Comparison of ENCODE assay signal across 8 cellular contexts in genomic region chr12:54053625-54054441, GRCh38. TPM values are rescaled to one million over a fixed set of nuclear protein-coding genes. Genes with fewer than 3 reads are reported as not detected.
DNase-seq lines count a peak whose midpoint lies in the region; ATAC-seq lines count a peak whose summit lies in the region.

TSS of gene HOXC4 (plus strand) at chr12:54053835. CDS start at chr12:54053923, 88 bp downstream.

- H3K27me3 Mint-ChIP-seq in activated CD4-positive, alpha-beta memory T cell treated with anti-CD3 and anti-CD28 coated beads, Interleukin-2, amount 10 ng/mL, durations not matched to agents 7 days and 5 days, result peaks cover 91% of the 10 kb centered on the region
- H3K27me3 Mint-ChIP-seq in stimulated activated memory B cell treated with anti-CD40 and anti-IgM and Interleukin-4, amounts not matched to agents 10 μg/mL and 1 μg/mL and 100 μg/mL, for 72 hours, result peaks cover 48% of the 10 kb centered on the region

- peaks cover 11% of the 10 kb centered on the region for H3K4me1 ChIP-seq in iPS-18a (ENCODE audit: control insufficient read depth, low read depth, low read length)

- H3K27ac Mint-ChIP-seq in activated CD4-positive, alpha-beta memory T cell treated with anti-CD3 and anti-CD28 coated beads, Interleukin-2, amount 10 ng/mL, durations not matched to agents 7 days and 5 days, result no peak within 1 kb of the TSS
- H3K27ac Mint-ChIP-seq in stimulated activated memory B cell treated with anti-CD40 and anti-IgM and Interleukin-4, amounts not matched to agents 10 μg/mL and 1 μg/mL and 100 μg/mL, for 72 hours, result peak within 1 kb of the TSS; percentile 91

- H3K4me3 ChIP-seq in iPS-18a (ENCODE audit: low read length), result peak within 1 kb of the TSS; percentile 32

- peaks cover 100% of the 10 kb centered on the region for H3K27me3 ChIP-seq in iPS-18a (ENCODE audit: control insufficient read depth, insufficient read depth, low read length)

- ATAC-seq in HG03066 (IDR thresholded peaks at IDR 0.05; ENCODE audit: low read depth, unreplicated experiment), result peak; percentile 51
- peak; percentile 84 for ATAC-seq in stimulated activated memory B cell treated with anti-CD40 and anti-IgM and Interleukin-4, amounts not matched to agents 10 μg/mL and 1 μg/mL and 100 μg/mL, for 72 hours
- no peak for ATAC-seq in HG02678 (IDR thresholded peaks at IDR 0.05; ENCODE audit: unreplicated experiment)

- CTCF ChIA-PET in activated CD4-positive, alpha-beta memory T cell treated with anti-CD3 and anti-CD28 coated beads, Interleukin-2, amount 10 ng/mL, durations not matched to agents 7 days and 5 days (lab: Charles Lee), result interaction anchor here (0.9 to 3.3 kb wide), 5 partner anchors 11 to 163 kb away, joined by 3 to 18 read pairs (median 3); partner anchors contain the start of gene HOXC5

- peak; percentile 66 for DNase-seq in activated CD8-positive, alpha-beta memory T cell treated with anti-CD3 and anti-CD28 coated beads for 24 hours
- DNase-seq in activated CD8-positive, alpha-beta memory T cell treated with anti-CD3 and anti-CD28 coated beads, Interleukin-2, amount 50 U/mL, for 48 hours, result no peak
- no peak for DNase-seq in activated CD4-positive, alpha-beta memory T cell treated with anti-CD3 and anti-CD28 coated beads, Interleukin-2, amount 10 ng/mL, durations not matched to agents 7 days and 5 days
- DNase-seq in NCI-H146 treated with DMSO at 0.1 percent for 48 hours (lab: John Stamatoyannopoulos, UW; ENCODE audit: unreplicated experiment), result no peak

- H3K4me3 Mint-ChIP-seq in activated CD4-positive, alpha-beta memory T cell treated with anti-CD3 and anti-CD28 coated beads, Interleukin-2, amount 10 ng/mL, durations not matched to agents 7 days and 5 days, result peak within 1 kb of the TSS; percentile 56
- peak within 1 kb of the TSS; percentile 94 for H3K4me3 Mint-ChIP-seq in stimulated activated memory B cell treated with anti-CD40 and anti-IgM and Interleukin-4, amounts not matched to agents 10 μg/mL and 1 μg/mL and 100 μg/mL, for 72 hours

- H3K36me3 ChIP-seq in iPS-18a (ENCODE audit: control insufficient read depth, low read depth, low read length), result no peaks in the 10 kb centered on the region

- H3K36me3 Mint-ChIP-seq in activated CD4-positive, alpha-beta memory T cell treated with anti-CD3 and anti-CD28 coated beads, Interleukin-2, amount 10 ng/mL, durations not matched to agents 7 days and 5 days (ENCODE audit: low read depth), result no peaks in the 10 kb centered on the region
- peaks cover 7% of the 10 kb centered on the region for H3K36me3 Mint-ChIP-seq in stimulated activated memory B cell treated with anti-CD40 and anti-IgM and Interleukin-4, amounts not matched to agents 10 μg/mL and 1 μg/mL and 100 μg/mL, for 72 hours

- no peak within 1 kb of the TSS for H3K9ac ChIP-seq in iPS-18a (ENCODE audit: low read length)

- POLR2A ChIA-PET in activated CD4-positive, alpha-beta memory T cell treated with anti-CD3 and anti-CD28 coated beads, Interleukin-2, amount 10 ng/mL, durations not matched to agents 7 days and 5 days (lab: Charles Lee), result interaction anchor here (1.3 kb wide), 1 partner anchor 21 kb away, joined by 4 read pairs; the partner anchor contains the start of gene HOXC5

- H3K27ac ChIP-seq in iPS-18a (ENCODE audit: low read length), result no peak within 1 kb of the TSS

- H3K9me3 ChIP-seq in iPS-18a (ENCODE audit: control insufficient read depth, low read depth, low read length), result no peaks in the 10 kb centered on the region

- no peaks in the 10 kb centered on the region for H3K9me3 Mint-ChIP-seq in activated CD4-positive, alpha-beta memory T cell treated with anti-CD3 and anti-CD28 coated beads, Interleukin-2, amount 10 ng/mL, durations not matched to agents 7 days and 5 days
- no peaks in the 10 kb centered on the region for H3K9me3 Mint-ChIP-seq in stimulated activated memory B cell treated with anti-CD40 and anti-IgM and Interleukin-4, amounts not matched to agents 10 μg/mL and 1 μg/mL and 100 μg/mL, for 72 hours

- peaks cover 21% of the 10 kb centered on the region for H3K4me1 Mint-ChIP-seq in activated CD4-positive, alpha-beta memory T cell treated with anti-CD3 and anti-CD28 coated beads, Interleukin-2, amount 10 ng/mL, durations not matched to agents 7 days and 5 days
- H3K4me1 Mint-ChIP-seq in stimulated activated memory B cell treated with anti-CD40 and anti-IgM and Interleukin-4, amounts not matched to agents 10 μg/mL and 1 μg/mL and 100 μg/mL, for 72 hours, result peaks cover 60% of the 10 kb centered on the region

RNA-seq across cellular contexts. Expression of gene HOXC4, which starts in this region (rescaled TPM):
- total RNA-seq in activated CD4-positive, alpha-beta memory T cell treated with anti-CD3 and anti-CD28 coated beads, Interleukin-2, amount 10 ng/mL, durations not matched to agents 7 days and 5 days, result under 1 TPM; 0.15 to 0.23 TPM
